In the genomic region with DNA sequence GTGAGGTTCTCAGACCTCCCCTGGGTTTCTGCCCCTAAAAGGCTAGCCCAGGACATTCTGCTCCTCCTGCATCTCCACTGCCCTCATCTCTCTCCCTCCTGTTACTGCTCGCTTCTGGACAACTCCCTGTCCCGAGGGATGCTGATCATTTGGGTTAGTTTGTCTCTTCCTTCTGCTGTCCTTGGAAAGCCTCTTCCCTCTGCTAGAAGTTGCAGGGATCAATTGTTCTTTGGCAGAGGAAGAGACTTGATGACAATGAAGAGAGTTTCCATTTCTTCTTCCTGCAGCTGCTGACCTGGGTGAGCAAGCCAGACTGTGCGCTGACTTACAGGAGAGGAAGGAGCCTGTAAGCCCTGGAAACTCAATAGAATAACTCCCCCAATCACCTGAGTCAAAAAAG, we compare ENCODE assay signal across 29 cellular contexts.
"Had no signal": no experiment of that assay in that cellular context is flagged by ENCODE, and none has a peak within 500 bp of the region (broad histone marks: within the 10 kb centered on the region; RNA-seq: fewer than 3 reads in every experiment).

No MANE protein-coding gene starts in this region.

- ATAC-seq: activated CD8-positive, alpha-beta T cell treated with anti-CD3 and anti-CD28 coated beads for 36 hours; activated naive CD4-positive, alpha-beta T cell treated with anti-CD3 and anti-CD28 coated beads, Interleukin-2, amount 50 U/mL, for 72 hours; activated T-cell treated with anti-CD3 and anti-CD28 coated beads, Interleukin-2, amount 50 U/mL, for 4 hours; activated T-cell treated with anti-CD3 and anti-CD28 coated beads, Interleukin-2, amount 50 U/mL, for 72 hours; activated T-helper 17 cell treated with anti-CD3 and anti-CD28 coated beads, Interleukin-2, amount 50 U/mL, for 72 hours had no signal

- H3K4me3 ChIP-seq: adrenal gland had no signal

- H3K27ac ChIP-seq: adrenal gland, VCaP had no signal

- DNase-seq: activated B cell treated with CpG ODN at 0.5 μM for 24 hours; activated CD4-positive, alpha-beta memory T cell treated with anti-CD3 and anti-CD28 coated beads for 36 hours; activated CD4-positive, alpha-beta T cell treated with anti-CD3 and anti-CD28 coated beads for 4 hours; activated CD4-positive, alpha-beta T cell treated with anti-CD3 and anti-CD28 coated beads, Interleukin-2, amount 10 ng/mL, durations not matched to agents 24 days and 14 days; activated CD4-positive, alpha-beta T cell treated with anti-CD3 and anti-CD28 coated beads, Interleukin-2, amount 50 U/mL, for 1 hour; activated CD4-positive, alpha-beta T cell treated with anti-CD3 and anti-CD28 coated beads, Interleukin-2, amount 50 U/mL, for 4 hours; activated CD4-positive, CD25-positive, alpha-beta regulatory T cell treated with anti-CD3 and anti-CD28 coated beads, Interleukin-2, amount 50 U/mL, for 72 hours; activated CD8-positive, alpha-beta memory T cell treated with anti-CD3 and anti-CD28 coated beads, Interleukin-2, amount 50 U/mL, for 4 hours; activated CD8-positive, alpha-beta T cell treated with anti-CD3 and anti-CD28 coated beads for 36 hours; activated effector memory CD4-positive, alpha-beta T cell treated with anti-CD3 and anti-CD28 coated beads, Interleukin-2, amount 50 U/mL, for 16 hours; activated gamma-delta T cell treated with Interleukin-2 at 50 U/mL for 16 hours; activated naive CD4-positive, alpha-beta T cell; activated naive CD4-positive, alpha-beta T cell treated with anti-CD3 and anti-CD28 coated beads for 36 hours; activated naive CD4-positive, alpha-beta T cell treated with anti-CD3 and anti-CD28 coated beads, Interleukin-2, amount 50 U/mL, for 16 hours; activated naive CD8-positive, alpha-beta T cell treated with anti-CD3 and anti-CD28 coated beads for 36 hours; activated T-cell treated with anti-CD3 and anti-CD28 coated beads for 4 hours; activated T-cell treated with anti-CD3 and anti-CD28 coated beads, Interleukin-2, amount 50 U/mL, for 1 hour; activated T-cell treated with anti-CD3 and anti-CD28 coated beads, Interleukin-2, amount 50 U/mL, for 4 hours; activated T-cell treated with anti-CD3 and anti-CD28 coated beads, Interleukin-2, amount 50 U/mL, for 72 hours; adrenal gland; amniotic stem cell; aorta; central memory CD4-positive, alpha-beta T cell; T-helper 1 cell; T-helper 2 cell; T-helper 9 cell had no signal

- H3K9me3 ChIP-seq: adrenal gland had no signal

- H3K4me1 ChIP-seq: adrenal gland had no signal

- H3K36me3 ChIP-seq: adrenal gland had no signal
